ENCODE assay signal across 19 cellular contexts in the genomic region with DNA sequence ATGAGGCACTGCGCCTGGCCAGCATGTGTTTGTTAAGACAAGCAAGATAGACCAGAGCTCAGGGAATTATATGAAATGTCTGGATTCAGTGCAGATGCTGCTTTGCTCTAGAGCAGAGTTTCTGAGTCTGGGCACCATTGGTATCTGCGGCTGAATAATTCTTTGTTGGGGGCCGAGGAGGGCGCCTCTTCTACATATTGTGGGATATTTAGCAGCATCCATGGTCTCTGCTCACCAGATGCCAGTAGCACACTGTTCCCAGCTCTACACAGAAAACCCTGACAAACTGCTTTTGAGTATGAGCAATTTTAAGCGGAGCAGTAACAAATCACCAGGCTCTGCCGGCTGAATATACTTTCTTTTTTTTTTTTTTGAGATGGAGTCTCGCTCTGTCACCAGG. TPM values are rescaled to one million over a fixed set of nuclear protein-coding genes. Genes with fewer than 3 reads are reported as not detected.
A peak's percentile ranks its signal among the peaks of the same experiment; 100 is the strongest.
DNase-seq lines count a peak whose midpoint lies in the region.
"Had no signal": no experiment of that assay in that cellular context is flagged by ENCODE, and none has a peak within 500 bp of the region (broad histone marks: within the 10 kb centered on the region; RNA-seq: fewer than 3 reads in every experiment).

No MANE protein-coding gene starts in this region.

- no peak overlapping the region for H3K27ac Mint-ChIP-seq in activated CD4-positive, alpha-beta T cell treated with anti-CD3 and anti-CD28 coated beads, Interleukin-2, amount 10 ng/mL, durations not matched to agents 24 days and 14 days
- H3K27ac Mint-ChIP-seq: CD4-positive, alpha-beta memory T cell had no signal

- H3K27me3 Mint-ChIP-seq in activated CD4-positive, alpha-beta T cell treated with anti-CD3 and anti-CD28 coated beads, Interleukin-2, amount 10 ng/mL, durations not matched to agents 24 days and 14 days, result no peaks in the 10 kb centered on the region

- intact Hi-C loops in activated CD4-positive, alpha-beta T cell treated with anti-CD3 and anti-CD28 coated beads, Interleukin-2, amount 10 ng/mL, durations not matched to agents 24 days and 14 days (cut with micrococcal nuclease), result no loop called here

- DNase-seq in Ammon's horn (ENCODE audit: low spot score) (peak; percentile 50), globus pallidus (ENCODE audit: low spot score) (peak; percentile 55), midbrain (lab: John Stamatoyannopoulos, UW) (peak; percentile 40), putamen (ENCODE audit: low spot score) (peak; percentile 19), NCI-H2171 (lab: John Stamatoyannopoulos, UW) (no peak), glomerular visceral epithelial cell (ENCODE audit: extremely low spot score) (no peak), NCI-H146 (lab: John Stamatoyannopoulos, UW) (no peak)
- DNase-seq in activated CD4-positive, alpha-beta T cell treated with anti-CD3 and anti-CD28 coated beads, Interleukin-2, amount 10 ng/mL, durations not matched to agents 24 days and 14 days, result no peak
- DNase-seq: ACHN; AML-193; C1 segment of cervical spinal cord; Calu3; CD4-positive, alpha-beta memory T cell; COR-L47; DND-41; GM23248; H7; HCEC 1CT had no signal

- H3K4me3 Mint-ChIP-seq in activated CD4-positive, alpha-beta T cell treated with anti-CD3 and anti-CD28 coated beads, Interleukin-2, amount 10 ng/mL, durations not matched to agents 24 days and 14 days, result no peak overlapping the region
- H3K4me3 Mint-ChIP-seq: CD4-positive, alpha-beta memory T cell had no signal

- H3K4me1 Mint-ChIP-seq in activated CD4-positive, alpha-beta T cell treated with anti-CD3 and anti-CD28 coated beads, Interleukin-2, amount 10 ng/mL, durations not matched to agents 24 days and 14 days, result peaks cover 4% of the 10 kb centered on the region
- H3K4me1 Mint-ChIP-seq: CD4-positive, alpha-beta memory T cell had no signal

- peaks cover 29% of the 10 kb centered on the region for H3K36me3 Mint-ChIP-seq in activated CD4-positive, alpha-beta T cell treated with anti-CD3 and anti-CD28 coated beads, Interleukin-2, amount 10 ng/mL, durations not matched to agents 24 days and 14 days (ENCODE audit: low read depth)
- H3K36me3 Mint-ChIP-seq: CD4-positive, alpha-beta memory T cell had no signal

- H3K9me3 Mint-ChIP-seq in activated CD4-positive, alpha-beta T cell treated with anti-CD3 and anti-CD28 coated beads, Interleukin-2, amount 10 ng/mL, durations not matched to agents 24 days and 14 days, result no peaks in the 10 kb centered on the region
- H3K9me3 Mint-ChIP-seq: CD4-positive, alpha-beta memory T cell had no signal

RNA-seq across cellular contexts. Expression of gene LDHAL6B, which starts 3.6 kb away (rescaled TPM):
- not detected in 2 replicates for total RNA-seq in activated CD4-positive, alpha-beta T cell treated with anti-CD3 and anti-CD28 coated beads, Interleukin-2, amount 10 ng/mL, durations not matched to agents 24 days and 14 days
- total RNA-seq: Calu3; CD4-positive, alpha-beta memory T cell; GM23248; H1; H7 had no signal

Comparison
In these comparisons a context has a peak if more than half of its experiments do, and no peak if none do; other contexts are left out.
1. DNase-seq: peak in Ammon's horn (single experiment), globus pallidus (single experiment), midbrain (single experiment) and putamen (single experiment); none in NCI-H2171 (single experiment), glomerular visceral epithelial cell (single experiment), NCI-H146 (single experiment) and activated CD4-positive, alpha-beta T cell treated with anti-CD3 and anti-CD28 coated beads, Interleukin-2, amount 10 ng/mL, durations not matched to agents 24 days and 14 days (single experiment).